7 cellular contexts compared by ENCODE assay signal in genomic region chr5:6378128-6379023, GRCh38. TPM values are rescaled to one million over a fixed set of nuclear protein-coding genes. Genes with fewer than 3 reads are reported as not detected.
DNase-seq lines count a peak whose midpoint lies in the region; ATAC-seq, FAIRE-seq and TF ChIP-seq lines count a peak whose summit lies in the region.

A gene with protein sequence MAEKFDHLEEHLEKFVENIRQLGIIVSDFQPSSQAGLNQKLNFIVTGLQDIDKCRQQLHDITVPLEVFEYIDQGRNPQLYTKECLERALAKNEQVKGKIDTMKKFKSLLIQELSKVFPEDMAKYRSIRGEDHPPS (minus strand): TSS chr5:6378547. CDS start chr5:6378483, 64 bp downstream.

- H3K27me3 ChIP-seq in body of pancreas = no peaks in the 10 kb centered on the region
- H3K27me3 ChIP-seq in iPS DF 6.9 (ENCODE audit: control insufficient read depth, insufficient read depth, low read length) = no peaks in the 10 kb centered on the region

- 1 to 4% methylated on average over 14 to 60 of the region's 62 CpGs for WGBS in body of pancreas, 2 donors
- WGBS in iPS DF 6.9 (ENCODE audit: insufficient coverage, insufficient read length) = no CpG with 5 or more reads among the region's 62 CpGs

- ATAC-seq in GM18520 (IDR thresholded peaks at IDR 0.05; ENCODE audit: unreplicated experiment) = peak; percentile 94
- ATAC-seq in HG03064 (IDR thresholded peaks at IDR 0.05; ENCODE audit: low read depth, unreplicated experiment) = peak; percentile 99
- ATAC-seq in body of pancreas = peak; percentile 100

- H3K4me3 ChIP-seq in body of pancreas (peak within 1 kb of the TSS; percentile 64 to 89), iPS DF 6.9 (ENCODE audit: low read length) (peak within 1 kb of the TSS; percentile 67), skeletal muscle cell (ENCODE audit: low read depth, low read length) (peak within 1 kb of the TSS; percentile 94)

- H3K27ac ChIP-seq in body of pancreas (peak within 1 kb of the TSS; percentile 26 to 81 (median 62)), iPS DF 6.9 (ENCODE audit: low read length) (no peak within 1 kb of the TSS)

- no peak for TF ChIP-seq CTCF in body of pancreas (IDR thresholded peaks at IDR 0.05)

- peak; percentile 58 to 84 (median 83) for TF ChIP-seq POLR2A in body of pancreas (IDR thresholded peaks at IDR 0.05)

- intact Hi-C loops in body of pancreas (cut with DNase I) = no loop called here

- H3K4me1 ChIP-seq in body of pancreas (peaks cover 23% of the 10 kb centered on the region), iPS DF 6.9 (ENCODE audit: control insufficient read depth, insufficient read depth, low read length) (0 out of 2 replicates have a peak, but pooled peaks cover 1% of the 10 kb centered on the region)

- H3K36me3 ChIP-seq in body of pancreas (replicated peaks in 1 of 2; ENCODE audit: insufficient read depth in 1 of 2, low read depth in 2 of 2) (peaks cover under 1 to 20% of the 10 kb centered on the region in 2 donors), iPS DF 6.9 (ENCODE audit: control insufficient read depth, insufficient read depth, low read length) (peaks cover 12% of the 10 kb centered on the region; the same call in 1 of the 2 replicates)

- peak; percentile 7 for FAIRE-seq in TTC549 (lab: Jason Lieb, UNC)

- peak; percentile 89 for DNase-seq in NCI-H2107 treated with DMSO at 0.1 percent for 48 hours (lab: John Stamatoyannopoulos, UW; ENCODE audit: unreplicated experiment)
- peak; percentile 94 for DNase-seq in body of pancreas
- peak; percentile 85 for DNase-seq in iPS DF 6.9 (ENCODE audit: low read depth, low spot score)
- DNase-seq in skeletal muscle cell (ENCODE audit: low read depth) = peak; percentile 79

- H3K9me3 ChIP-seq in body of pancreas (no peaks in the 10 kb centered on the region), iPS DF 6.9 (ENCODE audit: control insufficient read depth, insufficient read depth, low read length) (no peaks in the 10 kb centered on the region)

RNA-seq across cellular contexts. Expression of the gene that starts here (rescaled TPM):
- 10 to 100 TPM in 1 of 2 donors, 1 to 10 TPM in 1; 9.6 to 15.5 TPM for total RNA-seq in body of pancreas
